ENCODE assay signal across 9 cellular contexts in genomic region chr10:124728071-124728829, GRCh38. TPM values are rescaled to one million over a fixed set of nuclear protein-coding genes. Genes with fewer than 3 reads are reported as not detected.
A peak's percentile ranks its signal among the peaks of the same experiment; 100 is the strongest.
DNase-seq lines count a peak whose midpoint lies in the region; ATAC-seq, FAIRE-seq and TF ChIP-seq lines count a peak whose summit lies in the region.
"Had no signal": no experiment of that assay in that cellular context is flagged by ENCODE, and none has a peak within 500 bp of the region (broad histone marks: within the 10 kb centered on the region; RNA-seq: fewer than 3 reads in every experiment).

No MANE protein-coding gene starts in this region.

- H3K79me2 ChIP-seq in DND-41 (ENCODE audit: insufficient read depth, low read length) = peaks cover 100% of the 10 kb centered on the region
- peaks cover 32% of the 10 kb centered on the region for H3K79me2 ChIP-seq in OCI-LY1 (ENCODE audit: insufficient read depth, low read length)
- no peaks in the 10 kb centered on the region for H3K79me2 ChIP-seq in endothelial cell of umbilical vein (ENCODE audit: control insufficient read depth, insufficient read depth, low read length)
- H3K79me2 ChIP-seq in trophoblast cell (ENCODE audit: control insufficient read depth, insufficient read depth, low read length, poor library complexity) = no peaks in the 10 kb centered on the region

- 0 out of 2 replicates have a peak overlapping the region, but pooled peaks have one; percentile 4 for H3K4me2 ChIP-seq in DND-41 (ENCODE audit: insufficient read depth, low read length)
- peak overlapping the region; percentile 27; the same call in 1 of the 2 replicates for H3K4me2 ChIP-seq in OCI-LY1 (ENCODE audit: low read length)
- H3K4me2 ChIP-seq in endothelial cell of umbilical vein (ENCODE audit: insufficient read depth, low read length) = no peak overlapping the region
- no peak overlapping the region for H3K4me2 ChIP-seq in trophoblast cell (ENCODE audit: low read length)

- CTCF ChIA-PET in endothelial cell of umbilical vein (lab: Charles Lee) = interaction anchor here (1.2 to 2.7 kb wide), 3 partner anchors 9 to 13 kb away, joined by 5 to 15 read pairs (median 6); no protein-coding TSS in a partner anchor

- H3K4me3 ChIP-seq in DND-41 (ENCODE audit: low read depth in 1 of 2, low read length in 2 of 2) = no peak overlapping the region
- H3K4me3 ChIP-seq in OCI-LY1 (ENCODE audit: low read depth, low read length, poor library complexity, severe bottlenecking) = no peak overlapping the region
- no peak overlapping the region for H3K4me3 ChIP-seq in endothelial cell of umbilical vein (replicated peaks in 1 of 3; ENCODE audit: insufficient read depth in 1 of 3, low read depth in 1 of 3, low read length in 3 of 3)
- no peak overlapping the region for H3K4me3 ChIP-seq in trophoblast cell (ENCODE audit: low read depth, low read length)
- H3K4me3 ChIP-seq in H7 (ENCODE audit: insufficient read depth, low read depth, low read length) = no peak overlapping the region

- intact Hi-C loops in endothelial cell of umbilical vein (cut with micrococcal nuclease) = no loop called here

- H3K36me3 ChIP-seq in DND-41 (ENCODE audit: insufficient read depth, low read length) = peaks cover 90% of the 10 kb centered on the region
- H3K36me3 ChIP-seq in OCI-LY1 (ENCODE audit: insufficient read depth, low read length) = peaks cover 58% of the 10 kb centered on the region
- no peaks in the 10 kb centered on the region for H3K36me3 ChIP-seq in endothelial cell of umbilical vein (ENCODE audit: control insufficient read depth in 2 of 2, extremely low read depth in 1 of 2, insufficient read depth in 2 of 2, low read length in 2 of 2)
- H3K36me3 ChIP-seq in trophoblast cell (ENCODE audit: control insufficient read depth in 1 of 2, insufficient read depth in 2 of 2, low read length in 2 of 2) = peaks cover 2 to 8% of the 10 kb centered on the region in 2 experiments
- H3K36me3 ChIP-seq in H7 (replicated peaks; ENCODE audit: control insufficient read depth, insufficient read depth, low read length) = no peaks in the 10 kb centered on the region; the same call in 1 of the 2 replicates

- H3K4ac ChIP-seq in trophoblast cell (ENCODE audit: low read depth, low read length) = no peak overlapping the region

- H3K27me3 ChIP-seq in DND-41 (ENCODE audit: insufficient read depth, low read length, poor library complexity) (no peaks in the 10 kb centered on the region), OCI-LY1 (ENCODE audit: insufficient read depth, low read length) (no peaks in the 10 kb centered on the region), endothelial cell of umbilical vein (ENCODE audit: control insufficient read depth in 2 of 2, insufficient read depth in 2 of 2, low read length in 2 of 2) (no peaks in the 10 kb centered on the region), trophoblast cell (ENCODE audit: insufficient read depth, low read length) (no peaks in the 10 kb centered on the region), H7 (ENCODE audit: control insufficient read depth, insufficient read depth, low read length) (no peaks in the 10 kb centered on the region)

- WGBS in trophoblast cell (ENCODE audit: extremely low coverage, insufficient coverage, insufficient read length) = no CpG with 5 or more reads among the region's 14 CpGs

- no peak overlapping the region for H2AK5ac ChIP-seq in trophoblast cell (ENCODE audit: low read length)

- peak; percentile 47 for ATAC-seq in DND-41 (ENCODE audit: insufficient read depth, low read depth)

- no peak overlapping the region for H2BK5ac ChIP-seq in trophoblast cell (ENCODE audit: low read depth, low read length, poor library complexity)

- H2BK12ac ChIP-seq in trophoblast cell (ENCODE audit: low read length) = peak overlapping the region; percentile 2

- peaks cover 95% of the 10 kb centered on the region for H4K20me1 ChIP-seq in DND-41 (ENCODE audit: insufficient read depth, low read length)
- H4K20me1 ChIP-seq in OCI-LY1 (ENCODE audit: insufficient read depth, low read length) = no peaks in the 10 kb centered on the region
- no peaks in the 10 kb centered on the region for H4K20me1 ChIP-seq in endothelial cell of umbilical vein (replicated peaks; ENCODE audit: control insufficient read depth, extremely low read depth, insufficient read depth, low read length)

- in situ Hi-C loops in G401 (cut with HindIII; ENCODE audit: low sequenced_read_pairs) = no loop called here

- DNase-seq in DND-41 (no peak), endothelial cell of umbilical vein (ENCODE audit: low read depth, low spot score) (peak; percentile 67), trophoblast cell (peak; percentile 89 to 94), G401 (ENCODE audit: low spot score) (no peak), H7 (no peak), T-helper 9 cell (no peak), SK-N-DZ (ENCODE audit: low spot score) (no peak)
- DNase-seq: NCI-H82 had no signal

- H4K12ac ChIP-seq in trophoblast cell (ENCODE audit: low read depth, low read length) = no peak overlapping the region

- no peaks in the 10 kb centered on the region for H3K79me1 ChIP-seq in trophoblast cell (ENCODE audit: low read length)

- FAIRE-seq in endothelial cell of umbilical vein (lab: Jason Lieb, UNC) = no peak

- H3K9me3 ChIP-seq in DND-41 (ENCODE audit: insufficient read depth, low read length, severe bottlenecking) = no peaks in the 10 kb centered on the region
- H3K9me3 ChIP-seq in OCI-LY1 (ENCODE audit: low read length) = no peaks in the 10 kb centered on the region
- H3K9me3 ChIP-seq in endothelial cell of umbilical vein (replicated peaks; ENCODE audit: control insufficient read depth, insufficient read depth, low read length) = no peaks in the 10 kb centered on the region
- no peaks in the 10 kb centered on the region for H3K9me3 ChIP-seq in trophoblast cell (ENCODE audit: insufficient read depth, low read depth, low read length)

- H4K91ac ChIP-seq in trophoblast cell (ENCODE audit: low read depth, low read length) = no peak overlapping the region

- peaks cover 2% of the 10 kb centered on the region; the same call in 1 of the 2 replicates for H3F3A ChIP-seq in OCI-LY1 (ENCODE audit: insufficient read depth, low read length)

- no peak overlapping the region for H4K8ac ChIP-seq in trophoblast cell (ENCODE audit: low read depth, low read length)

- H3K27ac ChIP-seq in DND-41 (ENCODE audit: low read length) (peak overlapping the region; percentile 67), OCI-LY1 (ENCODE audit: low read depth, low read length, poor library complexity, severe bottlenecking) (peak overlapping the region; percentile 69), endothelial cell of umbilical vein (ENCODE audit: insufficient read depth, low read depth, low read length) (no peak overlapping the region), trophoblast cell (ENCODE audit: low read depth, low read length) (no peak overlapping the region)

- POLR2A ChIA-PET in endothelial cell of umbilical vein (lab: Charles Lee) = no interaction called here

- no peak overlapping the region for H3K23ac ChIP-seq in trophoblast cell (ENCODE audit: low read length)

- dilution Hi-C loops in endothelial cell of umbilical vein (cut with MboI; ENCODE audit: extremely low pct_ligation_motif_present, low sequenced_read_pairs) = no loop called here

- H3K9me2 ChIP-seq in OCI-LY1 (ENCODE audit: low read depth, low read length) = no peaks in the 10 kb centered on the region

- H3K9me1 ChIP-seq in endothelial cell of umbilical vein (replicated peaks; ENCODE audit: control insufficient read depth, extremely low read depth, insufficient read depth, low read length) = no peaks in the 10 kb centered on the region

- no peak for TF ChIP-seq POLR2A in endothelial cell of umbilical vein (IDR thresholded peaks at IDR 0.05; ENCODE audit: low read depth, low read length)

- H3K4me1 ChIP-seq in DND-41 (ENCODE audit: insufficient read depth, low read length) = peaks cover 97% of the 10 kb centered on the region
- peaks cover 85% of the 10 kb centered on the region for H3K4me1 ChIP-seq in OCI-LY1 (ENCODE audit: insufficient read depth, low read length, severe bottlenecking)
- peaks cover 1% of the 10 kb centered on the region for H3K4me1 ChIP-seq in endothelial cell of umbilical vein (ENCODE audit: control insufficient read depth, extremely low read depth, insufficient read depth, low read length)
- H3K4me1 ChIP-seq in trophoblast cell (ENCODE audit: control insufficient read depth in 1 of 2, insufficient read depth in 2 of 2, low read length in 2 of 2) = peaks cover 21 to 22% of the 10 kb centered on the region in 2 experiments

- H2AFZ ChIP-seq in DND-41 (ENCODE audit: low read depth, low read length) (no peak overlapping the region), OCI-LY1 (ENCODE audit: low read length) (no peak overlapping the region), endothelial cell of umbilical vein (ENCODE audit: low read depth, low read length) (no peak overlapping the region), trophoblast cell (ENCODE audit: insufficient read depth, low read length, poor library complexity) (peak overlapping the region; percentile 11)

- H3K18ac ChIP-seq in trophoblast cell (ENCODE audit: low read length) = no peak overlapping the region

- no peak overlapping the region for H3K14ac ChIP-seq in trophoblast cell (ENCODE audit: low read length)

- H2BK120ac ChIP-seq in trophoblast cell (ENCODE audit: insufficient read depth, low read length, poor library complexity) = no peak overlapping the region

- TF ChIP-seq CTCF in DND-41 (IDR thresholded peaks at IDR 0.05; ENCODE audit: borderline replicate concordance, extremely low read depth, low read length, poor library complexity, severe bottlenecking) (no peak), OCI-LY1 (IDR thresholded peaks at IDR 0.05; ENCODE audit: low read length) (no peak), endothelial cell of umbilical vein (IDR thresholded peaks at IDR 0.05; ENCODE audit: extremely low read depth in 1 of 2, insufficient read depth in 1 of 2, low read depth in 1 of 2, low read length in 2 of 2) (no peak)

- 0 out of 2 replicates have a peak overlapping the region, but pooled peaks have one; percentile 9 for H3K9ac ChIP-seq in DND-41 (ENCODE audit: low read depth, low read length)
- no peak overlapping the region; the same call in 1 of the 2 replicates for H3K9ac ChIP-seq in OCI-LY1 (ENCODE audit: low read length)
- H3K9ac ChIP-seq in endothelial cell of umbilical vein (replicated peaks; ENCODE audit: extremely low read depth, insufficient read depth, low read length) = no peak overlapping the region
- H3K9ac ChIP-seq in trophoblast cell (ENCODE audit: low read length) = no peak overlapping the region

- BruUV-seq in endothelial cell of umbilical vein (replicated peaks; lab: Mats Ljungman, UMichigan) = no TSS peak

RNA-seq across cellular contexts. Expression of gene FAM53B, which starts 15.9 kb away (rescaled TPM):
- total RNA-seq in endothelial cell of umbilical vein = 17.2 and 21.1 TPM in 2 replicates
- 8.2 and 8.5 TPM in 2 replicates for polyA plus RNA-seq in endothelial cell of umbilical vein
- polyA plus RNA-seq in endothelial cell of umbilical vein (2011; cell fraction: cytosol; rRNA removed) = 6.5 and 7.7 TPM in 2 replicates
- polyA plus RNA-seq in endothelial cell of umbilical vein (2011; cell fraction: nucleus; rRNA removed) = 12.1 and 13.0 TPM in 2 replicates
- 10.3 and 12.2 TPM in 2 replicates for polyA plus RNA-seq in endothelial cell of umbilical vein (2012)
- polyA minus RNA-seq in endothelial cell of umbilical vein = 13.2 and 20.2 TPM in 2 replicates
- polyA minus RNA-seq in endothelial cell of umbilical vein (2011; cell fraction: cytosol; rRNA and poly(A)+ RNA removed) = 14.0 TPM
- polyA minus RNA-seq in endothelial cell of umbilical vein (2011; cell fraction: nucleus; rRNA and poly(A)+ RNA removed) = 13.3 and 15.2 TPM in 2 replicates
- 5.8 and 6.2 TPM in 2 replicates for polyA plus RNA-seq in trophoblast cell (2013)
- 17.0 and 21.4 TPM in 2 replicates for total RNA-seq in G401 (2014; rRNA removed; shearing (Covaris generic))
- total RNA-seq in H7 (2014; rRNA removed; shearing (Covaris generic)) = 37.4 and 40.8 TPM in 2 replicates
- 17.1 and 21.9 TPM in 2 replicates for polyA plus RNA-seq in SK-N-DZ (2014; cell fraction: cytosol; rRNA removed)
- polyA plus RNA-seq in SK-N-DZ (2014; cell fraction: nucleus; rRNA removed) = 15.9 and 19.3 TPM in 2 replicates

Comparison
In these comparisons a context has a peak if more than half of its experiments do, and no peak if none do; other contexts are left out.
1. DNase-seq: peak in endothelial cell of umbilical vein (single experiment) and trophoblast cell (2 of 2); none in DND-41 (single experiment), G401 (single experiment), H7 (single experiment), T-helper 9 cell (single experiment) and SK-N-DZ (single experiment).
2. H3K27ac ChIP-seq: peak in DND-41 (single experiment) and OCI-LY1 (single experiment); none in endothelial cell of umbilical vein (single experiment) and trophoblast cell (single experiment).
3. H3K4me2 ChIP-seq: peak in DND-41 (single experiment) and OCI-LY1 (single experiment); none in endothelial cell of umbilical vein (single experiment) and trophoblast cell (single experiment).